In genomic region chr1:208412994-208413393, GRCh38 we compare ENCODE assay signal across 30 cellular contexts.
"Had no signal": no experiment of that assay in that cellular context is flagged by ENCODE, and none has a peak within 500 bp of the region (broad histone marks: within the 10 kb centered on the region; RNA-seq: fewer than 3 reads in every experiment).

No MANE protein-coding gene starts in this region.

- H3K9me3 ChIP-seq: body of pancreas, heart left ventricle had no signal

- H3K9me3 Mint-ChIP-seq: activated CD8-positive, alpha-beta T cell treated with anti-CD3 and anti-CD28 coated beads for 36 hours; activated T-cell treated with anti-CD3 and anti-CD28 coated beads, Interleukin-2, amount 50 U/mL, for 4 hours; activated T-helper 17 cell treated with anti-CD3 and anti-CD28 coated beads, Interleukin-2, amount 50 U/mL, for 72 hours; WTC11 had no signal

- H2AFZ ChIP-seq: hepatocyte had no signal

- H3K4me3 ChIP-seq: body of pancreas, heart left ventricle, hepatocyte had no signal

- H3K4me1 Mint-ChIP-seq: activated T-helper 17 cell treated with anti-CD3 and anti-CD28 coated beads, Interleukin-2, amount 50 U/mL, for 72 hours; WTC11 had no signal

- H3K36me3 Mint-ChIP-seq: activated naive CD8-positive, alpha-beta T cell; WTC11 had no signal

- H3K4me2 ChIP-seq: hepatocyte had no signal

- H3K27me3 Mint-ChIP-seq: activated naive CD8-positive, alpha-beta T cell had no signal

- H3K27ac Mint-ChIP-seq: activated CD8-positive, alpha-beta T cell treated with anti-CD3 and anti-CD28 coated beads for 36 hours; activated naive CD8-positive, alpha-beta T cell; activated T-helper 17 cell treated with anti-CD3 and anti-CD28 coated beads, Interleukin-2, amount 50 U/mL, for 72 hours; effector memory CD8-positive, alpha-beta T cell; WTC11 had no signal

- H3K36me3 ChIP-seq: heart left ventricle had no signal

- DNase-seq: activated CD4-positive, alpha-beta T cell treated with anti-CD3 and anti-CD28 coated beads for 1 hour; activated CD4-positive, alpha-beta T cell treated with anti-CD3 and anti-CD28 coated beads for 48 hours; activated CD4-positive, alpha-beta T cell treated with anti-CD3 and anti-CD28 coated beads, Interleukin-2, amount 50 U/mL, for 1 hour; activated CD4-positive, alpha-beta T cell treated with anti-CD3 and anti-CD28 coated beads, Interleukin-2, amount 50 U/mL, for 48 hours; activated CD8-positive, alpha-beta memory T cell treated with anti-CD3 and anti-CD28 coated beads for 24 hours; activated CD8-positive, alpha-beta T cell treated with anti-CD3 and anti-CD28 coated beads for 36 hours; activated effector memory CD4-positive, alpha-beta T cell treated with Interleukin-2 at 50 U/mL for 16 hours; activated gamma-delta T cell treated with Interleukin-2 at 50 U/mL for 16 hours; activated naive CD4-positive, alpha-beta T cell treated with anti-CD3 and anti-CD28 coated beads, Interleukin-2, amount 50 U/mL, for 16 hours; activated naive CD4-positive, alpha-beta T cell treated with Interleukin-2 at 50 U/mL for 16 hours; activated T-cell treated with anti-CD3 and anti-CD28 coated beads, Interleukin-2, amount 50 U/mL, for 4 hours; amygdala; aorta; body of pancreas; caudate nucleus; cortex of kidney; dermis blood vessel endothelial cell; effector CD4-positive, alpha-beta T cell; effector memory CD8-positive, alpha-beta T cell; foreskin fibroblast; heart left ventricle; T-helper 2 cell had no signal

- H3K27me3 ChIP-seq: heart left ventricle, hepatocyte had no signal

- H3K4me1 ChIP-seq: body of pancreas, heart left ventricle had no signal

- H3K4me3 Mint-ChIP-seq: activated CD8-positive, alpha-beta T cell treated with anti-CD3 and anti-CD28 coated beads for 36 hours; activated naive CD8-positive, alpha-beta T cell; activated T-cell treated with anti-CD3 and anti-CD28 coated beads, Interleukin-2, amount 50 U/mL, for 4 hours; activated T-helper 17 cell treated with anti-CD3 and anti-CD28 coated beads, Interleukin-2, amount 50 U/mL, for 72 hours; effector memory CD8-positive, alpha-beta T cell; WTC11 had no signal

- H3K79me2 ChIP-seq: hepatocyte had no signal

- ATAC-seq: activated CD8-positive, alpha-beta T cell treated with anti-CD3 and anti-CD28 coated beads for 36 hours; activated T-cell treated with anti-CD3 and anti-CD28 coated beads, Interleukin-2, amount 50 U/mL, for 4 hours; activated T-helper 17 cell treated with anti-CD3 and anti-CD28 coated beads, Interleukin-2, amount 50 U/mL, for 72 hours; body of pancreas; effector memory CD8-positive, alpha-beta T cell; heart left ventricle; WTC11 had no signal

- H3K27ac ChIP-seq: body of pancreas, heart left ventricle, hepatocyte, VCaP had no signal

- FAIRE-seq: colon, frontal cortex, TTC549 had no signal
